Comparison of ENCODE assay signal across 8 cellular contexts in genomic region chr20:18466894-18467678, GRCh38. TPM values are rescaled to one million over a fixed set of nuclear protein-coding genes. Genes with fewer than 3 reads are reported as not detected.
DNase-seq lines count a peak whose midpoint lies in the region; ATAC-seq, FAIRE-seq and TF ChIP-seq lines count a peak whose summit lies in the region.

Gene DZANK1 (minus strand): TSS chr20:18467030. CDS start chr20:18465358, 1,672 bp downstream.
Gene POLR3F (plus strand): TSS chr20:18467390. CDS start chr20:18467507, 117 bp downstream.

- no peaks in the 10 kb centered on the region for H3K27me3 ChIP-seq in adipocyte (replicated peaks; ENCODE audit: control insufficient read depth, insufficient read depth, low read length)
- no peaks in the 10 kb centered on the region for H3K27me3 ChIP-seq in cardiac muscle cell
- H3K27me3 ChIP-seq in pancreas = no peaks in the 10 kb centered on the region
- peaks cover 0 to 5% of the 10 kb centered on the region in 2 donors for H3K27me3 ChIP-seq in tibial artery

- H3K4me3 ChIP-seq in adipocyte (ENCODE audit: low read length) = peak within 1 kb of the TSS; percentile 99
- peak within 1 kb of the TSS; percentile 99 for H3K4me3 ChIP-seq in cardiac muscle cell
- peak within 1 kb of the TSS; percentile 73 to 96 (median 88) for H3K4me3 ChIP-seq in pancreas
- H3K4me3 ChIP-seq in tibial artery = peak within 1 kb of the TSS; percentile 71 to 77

- FAIRE-seq in GM12891 (lab: Jason Lieb, UNC) (peak; percentile 94), pancreas (lab: Jason Lieb, UNC) (peak; percentile 51)

- ATAC-seq in HG02798 (IDR thresholded peaks at IDR 0.05; ENCODE audit: poor library complexity, unreplicated experiment) = peak; percentile 100
- peak; percentile 99 to 100 (median 100) for ATAC-seq in pancreas

- TF ChIP-seq CTCF in cardiac muscle cell (IDR thresholded peaks at IDR 0.05; ENCODE audit: low read depth, low read length) (no peak), pancreas (IDR thresholded peaks at IDR 0.05) (no peak), tibial artery (IDR thresholded peaks at IDR 0.05) (no peak)

- intact Hi-C loops in pancreas (cut with DNase I) = no loop called here
- intact Hi-C loops in tibial artery (cut with DNase I; ENCODE audit: low total_unique reads) = loop anchor here (5.0 kb wide), 1 partner anchor 40 kb away; the partner anchor contains the start of gene SEC23B

- no peaks in the 10 kb centered on the region for H3K9me3 ChIP-seq in adipocyte (ENCODE audit: control insufficient read depth, low read length)
- H3K9me3 ChIP-seq in cardiac muscle cell (ENCODE audit: low read depth) = no peaks in the 10 kb centered on the region
- no peaks in the 10 kb centered on the region for H3K9me3 ChIP-seq in pancreas
- no peaks in the 10 kb centered on the region for H3K9me3 ChIP-seq in tibial artery

- DNase-seq in GM12891 (ENCODE audit: insufficient read length, low spot score) = peak; percentile 92
- peak; percentile 88 for DNase-seq in NCI-H1417 treated with DMSO at 0.1 percent for 48 hours (lab: John Stamatoyannopoulos, UW)
- DNase-seq in SW 1271 (lab: John Stamatoyannopoulos, UW) = peak; percentile 95 to 97
- DNase-seq in adipocyte (ENCODE audit: low read depth) = peak; percentile 98
- DNase-seq in cardiac muscle cell (ENCODE audit: low read depth in 1 of 2, low spot score in 1 of 2) = peak; percentile 96 to 97
- DNase-seq in pancreas = peak; percentile 91 to 97 (median 94)
- DNase-seq in tibial artery = peak; percentile 97

- TF ChIP-seq POLR2A in GM12891 (IDR thresholded peaks at IDR 0.05; ENCODE audit: low read depth, low read length) = peak; percentile 70; the same call in 1 of the 2 replicates

- peaks cover 14% of the 10 kb centered on the region for H3K4me1 ChIP-seq in adipocyte (ENCODE audit: control insufficient read depth, insufficient read depth, low read length)
- H3K4me1 ChIP-seq in cardiac muscle cell (ENCODE audit: low read depth) = no peaks in the 10 kb centered on the region
- peaks cover 8 to 14% (median 8%) of the 10 kb centered on the region in 3 donors for H3K4me1 ChIP-seq in pancreas
- peaks cover 0 to 20% (median 14%) of the 10 kb centered on the region in 4 donors for H3K4me1 ChIP-seq in tibial artery

- H3K27ac ChIP-seq in cardiac muscle cell (peak within 1 kb of the TSS; percentile 100), pancreas (peak within 1 kb of the TSS; percentile 78 to 88 (median 84)), tibial artery (peak within 1 kb of the TSS; percentile 73 to 79)

- H3K9ac ChIP-seq in adipocyte (ENCODE audit: low read length) = peak within 1 kb of the TSS; percentile 91

- H3K36me3 ChIP-seq in adipocyte (ENCODE audit: control insufficient read depth, insufficient read depth, low read length, severe bottlenecking) (peaks cover 12% of the 10 kb centered on the region), cardiac muscle cell (no peaks in the 10 kb centered on the region), pancreas (no peaks in the 10 kb centered on the region), tibial artery (peaks cover 0 to 22% (median 10%) of the 10 kb centered on the region in 3 donors)

- WGBS in pancreas, 2 donors = 0% methylated on average over 53 of the region's 53 CpGs

TF ChIP-seq in GM12891, 5 proteins besides CTCF, POLR2A, EP300 and RAD21:
- no peak for TF ChIP-seq POU2F2 (IDR thresholded peaks at IDR 0.05; ENCODE audit: low read depth, low read length)
- no peak for TF ChIP-seq PAX5 (IDR thresholded peaks at IDR 0.05; ENCODE audit: insufficient read depth, low read length, severe bottlenecking)
- TF ChIP-seq POLR2AphosphoS5 (IDR thresholded peaks at IDR 0.05; ENCODE audit: low read depth, low read length) = peak; percentile 78
- TF ChIP-seq TAF1 (IDR thresholded peaks at IDR 0.05; ENCODE audit: low read depth, low read length) = 0 out of 2 replicates have a peak, but pooled peaks have one; percentile 43
- 0 out of 2 replicates have a peak, but pooled peaks have one; percentile 27 for TF ChIP-seq SPI1 (IDR thresholded peaks at IDR 0.05; ENCODE audit: low read depth, low read length)

RNA-seq across cellular contexts. Expression of gene DZANK1, which starts in this region (rescaled TPM):
- polyA plus RNA-seq in GM12891 (2012; ENCODE audit: low read depth, missing spikeins) = 4.8 TPM
- total RNA-seq in cardiac muscle cell (2.1 and 2.5 TPM in 2 replicates), pancreas (1 to 10 TPM in 2 of 6 donors, under 1 TPM in 4; 0.73 to 1.8 (median 0.95) TPM)
- polyA plus RNA-seq in cardiac muscle cell (2.4 and 2.7 TPM in 2 replicates), pancreas (1 to 10 TPM; 2.4 to 3.6 TPM)

RNA-seq across cellular contexts. Expression of gene POLR3F, which starts in this region (rescaled TPM):
- polyA plus RNA-seq in GM12891 (2012; ENCODE audit: low read depth, missing spikeins) = 4.6 TPM
- total RNA-seq in cardiac muscle cell = 9.7 and 12.6 TPM in 2 replicates
- 14.9 and 27.8 TPM in 2 replicates for polyA plus RNA-seq in cardiac muscle cell
- total RNA-seq in pancreas = 1 to 10 TPM; 3.3 to 4.8 (median 3.8) TPM
- 1 to 10 TPM; 4.4 to 8.6 TPM for polyA plus RNA-seq in pancreas

Comparison
In these comparisons a context has a peak if more than half of its experiments do, and no peak if none do; other contexts are left out.
1. Peak in every context shown above with its lines: DNase-seq, ATAC-seq, H3K4me3 ChIP-seq and H3K27ac ChIP-seq.